1 cellular context compared by ENCODE assay signal in the genomic region with DNA sequence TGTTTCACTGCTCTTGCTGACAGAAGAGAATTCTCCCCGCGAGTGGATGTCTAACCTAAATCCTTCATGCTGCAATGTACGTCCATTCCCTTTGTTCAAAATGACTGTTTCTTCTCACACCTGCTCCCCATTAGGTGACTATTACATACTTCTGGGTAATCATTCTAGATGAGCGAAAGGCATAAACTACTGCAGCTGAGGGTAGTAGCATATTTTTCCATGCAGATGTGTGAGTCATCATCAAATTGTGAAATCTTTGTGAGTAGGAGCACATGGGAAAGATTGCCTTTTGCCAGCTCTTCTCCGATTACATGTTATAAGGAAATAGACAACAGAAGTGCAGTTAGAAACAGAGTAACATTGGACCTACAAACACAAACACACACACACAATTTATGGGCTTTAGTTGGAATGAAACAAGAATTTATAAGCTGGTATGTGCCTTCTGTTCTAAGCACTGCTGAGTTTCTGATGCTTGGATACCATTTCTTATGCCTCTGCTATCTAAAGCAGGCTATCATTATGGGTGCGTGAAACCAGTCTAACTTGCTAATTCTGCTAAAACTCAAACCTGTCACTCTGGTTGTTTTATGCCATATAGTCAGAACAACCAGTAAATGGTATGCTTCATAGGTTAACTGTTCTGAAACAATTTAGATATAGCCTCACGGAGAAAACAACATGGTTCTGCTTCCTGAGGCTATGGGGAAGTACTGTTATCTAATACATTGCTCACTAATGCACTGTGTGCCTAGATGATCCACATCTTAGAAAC.
A peak's percentile ranks its signal among the peaks of the same experiment; 100 is the strongest.
TF ChIP-seq lines count a peak whose summit lies in the region.

No MANE protein-coding gene starts in this region.

TF ChIP-seq in HepG2, 621 proteins besides CTCF, POLR2A, EP300 and RAD21:
- TF ChIP-seq FOSL2 (CRISPR knock-in tag; IDR thresholded peaks at IDR 0.05): peak; percentile 42; the same call in 1 of the 2 replicates
- TF ChIP-seq, protein P1, sequence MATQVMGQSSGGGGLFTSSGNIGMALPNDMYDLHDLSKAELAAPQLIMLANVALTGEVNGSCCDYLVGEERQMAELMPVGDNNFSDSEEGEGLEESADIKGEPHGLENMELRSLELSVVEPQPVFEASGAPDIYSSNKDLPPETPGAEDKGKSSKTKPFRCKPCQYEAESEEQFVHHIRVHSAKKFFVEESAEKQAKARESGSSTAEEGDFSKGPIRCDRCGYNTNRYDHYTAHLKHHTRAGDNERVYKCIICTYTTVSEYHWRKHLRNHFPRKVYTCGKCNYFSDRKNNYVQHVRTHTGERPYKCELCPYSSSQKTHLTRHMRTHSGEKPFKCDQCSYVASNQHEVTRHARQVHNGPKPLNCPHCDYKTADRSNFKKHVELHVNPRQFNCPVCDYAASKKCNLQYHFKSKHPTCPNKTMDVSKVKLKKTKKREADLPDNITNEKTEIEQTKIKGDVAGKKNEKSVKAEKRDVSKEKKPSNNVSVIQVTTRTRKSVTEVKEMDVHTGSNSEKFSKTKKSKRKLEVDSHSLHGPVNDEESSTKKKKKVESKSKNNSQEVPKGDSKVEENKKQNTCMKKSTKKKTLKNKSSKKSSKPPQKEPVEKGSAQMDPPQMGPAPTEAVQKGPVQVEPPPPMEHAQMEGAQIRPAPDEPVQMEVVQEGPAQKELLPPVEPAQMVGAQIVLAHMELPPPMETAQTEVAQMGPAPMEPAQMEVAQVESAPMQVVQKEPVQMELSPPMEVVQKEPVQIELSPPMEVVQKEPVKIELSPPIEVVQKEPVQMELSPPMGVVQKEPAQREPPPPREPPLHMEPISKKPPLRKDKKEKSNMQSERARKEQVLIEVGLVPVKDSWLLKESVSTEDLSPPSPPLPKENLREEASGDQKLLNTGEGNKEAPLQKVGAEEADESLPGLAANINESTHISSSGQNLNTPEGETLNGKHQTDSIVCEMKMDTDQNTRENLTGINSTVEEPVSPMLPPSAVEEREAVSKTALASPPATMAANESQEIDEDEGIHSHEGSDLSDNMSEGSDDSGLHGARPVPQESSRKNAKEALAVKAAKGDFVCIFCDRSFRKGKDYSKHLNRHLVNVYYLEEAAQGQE (IDR thresholded peaks at IDR 0.05; ENCODE audit: borderline replicate concordance in 1 of 2, low read depth in 1 of 2, low read length in 2 of 2): no peak
- TF ChIP-seq CEBPB (IDR thresholded peaks at IDR 0.05; ENCODE audit: borderline replicate concordance, low read depth, low read length): peak; percentile 50; the same call in 1 of the 2 replicates
